ENCODE assay signal across 18 cellular contexts in genomic region chr17:22266231-22266630, GRCh38.
DNase-seq lines count a peak whose midpoint lies in the region; ATAC-seq and TF ChIP-seq lines count a peak whose summit lies in the region.
"Had no signal": no experiment of that assay in that cellular context is flagged by ENCODE, and none has a peak within 500 bp of the region (broad histone marks: within the 10 kb centered on the region; RNA-seq: fewer than 3 reads in every experiment).

No MANE protein-coding gene starts in this region.

- no peaks in the 10 kb centered on the region for H3K36me3 Mint-ChIP-seq in osteocyte (ENCODE audit: unreplicated experiment)
- H3K36me3 Mint-ChIP-seq in natural killer cell treated with Interleukin-12 subunit alpha and Interleukin-12 subunit beta and Interleukin-15 and Interleukin-18, amount 100 ng/mL, for 72 hours: no peaks in the 10 kb centered on the region
- H3K36me3 Mint-ChIP-seq: activated CD4-positive, alpha-beta memory T cell treated with anti-CD3 and anti-CD28 coated beads for 36 hours had no signal

- no peak overlapping the region for H3K4me3 Mint-ChIP-seq in osteocyte (ENCODE audit: unreplicated experiment)
- no peak overlapping the region for H3K4me3 Mint-ChIP-seq in natural killer cell treated with Interleukin-12 subunit alpha and Interleukin-12 subunit beta and Interleukin-15 and Interleukin-18, amount 100 ng/mL, for 72 hours
- H3K4me3 Mint-ChIP-seq: activated CD4-positive, alpha-beta memory T cell treated with anti-CD3 and anti-CD28 coated beads for 36 hours had no signal

- H3K9me3 Mint-ChIP-seq in osteocyte (ENCODE audit: unreplicated experiment): peaks cover 27% of the 10 kb centered on the region
- peaks cover 3% of the 10 kb centered on the region for H3K9me3 Mint-ChIP-seq in natural killer cell treated with Interleukin-12 subunit alpha and Interleukin-12 subunit beta and Interleukin-15 and Interleukin-18, amount 100 ng/mL, for 72 hours

- no peak overlapping the region for H3K27ac Mint-ChIP-seq in osteocyte (ENCODE audit: unreplicated experiment)
- no peak overlapping the region for H3K27ac Mint-ChIP-seq in natural killer cell treated with Interleukin-12 subunit alpha and Interleukin-12 subunit beta and Interleukin-15 and Interleukin-18, amount 100 ng/mL, for 72 hours
- H3K27ac Mint-ChIP-seq: activated CD4-positive, alpha-beta memory T cell treated with anti-CD3 and anti-CD28 coated beads for 36 hours had no signal

- no peaks in the 10 kb centered on the region for H3K27me3 Mint-ChIP-seq in osteocyte (ENCODE audit: unreplicated experiment)
- no peaks in the 10 kb centered on the region for H3K27me3 Mint-ChIP-seq in natural killer cell treated with Interleukin-12 subunit alpha and Interleukin-12 subunit beta and Interleukin-15 and Interleukin-18, amount 100 ng/mL, for 72 hours
- H3K27me3 Mint-ChIP-seq: activated CD4-positive, alpha-beta memory T cell treated with anti-CD3 and anti-CD28 coated beads for 36 hours had no signal

- DNase-seq in NCI-H146 (lab: John Stamatoyannopoulos, UW) (peak; percentile 4), NCI-H146 treated with DMSO at 0.1 percent for 48 hours (lab: John Stamatoyannopoulos, UW; ENCODE audit: unreplicated experiment) (no peak), NCI-H1930 (lab: John Stamatoyannopoulos, UW) (peak; percentile 5 to 18), RPMI8226 (peak; percentile 86), osteocyte (ENCODE audit: extremely low spot score, unreplicated experiment) (peak; percentile 79), HuH-7 (ENCODE audit: low spot score) (no peak)
- DNase-seq in natural killer cell treated with Interleukin-12 subunit alpha and Interleukin-12 subunit beta and Interleukin-15 and Interleukin-18, amount 100 ng/mL, for 72 hours (ENCODE audit: low spot score): no peak
- DNase-seq in stimulated activated CD4-positive, alpha-beta T cell treated with anti-CD3 and anti-CD28 coated beads, Interleukin-2, amount 100 ng/mL, for 24 hours: no peak
- DNase-seq: activated CD4-positive, alpha-beta memory T cell treated with anti-CD3 and anti-CD28 coated beads for 36 hours; activated naive CD4-positive, alpha-beta T cell; activated T-cell treated with anti-CD3 and anti-CD28 coated beads for 4 hours; amniotic stem cell; caudate nucleus; KBM-7; left lung; mucosa of descending colon; NCI-H1048; stimulated activated CD4-positive, alpha-beta T cell treated with anti-CD3 and anti-CD28 coated beads, Interleukin-4, amount 100 ng/mL, for 4 hours had no signal

- ATAC-seq in natural killer cell treated with Interleukin-12 subunit alpha and Interleukin-12 subunit beta and Interleukin-15 and Interleukin-18, amount 100 ng/mL, for 72 hours: no peak
- ATAC-seq: left lung, mucosa of descending colon had no signal

- no peaks in the 10 kb centered on the region for H3K4me1 Mint-ChIP-seq in osteocyte (ENCODE audit: unreplicated experiment)
- H3K4me1 Mint-ChIP-seq in natural killer cell treated with Interleukin-12 subunit alpha and Interleukin-12 subunit beta and Interleukin-15 and Interleukin-18, amount 100 ng/mL, for 72 hours (ENCODE audit: low read depth in 2 of 2): no peaks in the 10 kb centered on the region

- TF ChIP-seq CTCF in osteocyte (IDR thresholded peaks at IDR 0.05): no peak

Comparison
In these comparisons a context has a peak if more than half of its experiments do, and no peak if none do; other contexts are left out.
1. DNase-seq: peak in NCI-H146 (single experiment), NCI-H1930 (2 of 2), RPMI8226 (single experiment) and osteocyte (single experiment); none in NCI-H146 treated with DMSO at 0.1 percent for 48 hours (single experiment), HuH-7 (single experiment), natural killer cell treated with Interleukin-12 subunit alpha and Interleukin-12 subunit beta and Interleukin-15 and Interleukin-18, amount 100 ng/mL, for 72 hours (single experiment) and stimulated activated CD4-positive, alpha-beta T cell treated with anti-CD3 and anti-CD28 coated beads, Interleukin-2, amount 100 ng/mL, for 24 hours (0 of 2).